ENCODE assay signal across 8 cellular contexts in the genomic region with DNA sequence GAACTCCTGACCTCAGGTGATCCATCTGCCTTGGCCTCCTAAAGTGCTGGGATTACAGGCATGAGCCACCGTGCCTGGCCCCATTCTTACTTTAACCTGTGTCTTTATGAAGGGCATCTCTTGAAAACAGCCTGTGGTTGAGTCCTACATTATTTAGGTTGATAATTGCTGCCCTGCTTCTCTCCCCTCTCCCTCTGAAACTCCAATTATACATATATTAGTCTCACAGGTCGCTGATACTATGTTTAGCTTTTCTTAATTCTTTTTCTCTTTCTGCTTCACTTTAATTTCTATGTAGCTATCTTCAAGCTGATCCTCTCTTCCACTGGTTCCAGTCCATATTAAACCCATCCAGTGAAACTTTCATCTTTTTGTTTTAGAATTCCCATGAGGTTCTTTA.
"Had no signal": no experiment of that assay in that cellular context is flagged by ENCODE, and none has a peak within 500 bp of the region (broad histone marks: within the 10 kb centered on the region; RNA-seq: fewer than 3 reads in every experiment).

No MANE protein-coding gene starts in this region.

- H3K9me3 Mint-ChIP-seq: IgD-negative memory B cell had no signal

- H3K4me3 Mint-ChIP-seq: IgD-negative memory B cell had no signal

- H3K4me1 Mint-ChIP-seq: IgD-negative memory B cell had no signal

- DNase-seq: IMR-90, KBM-7, KG1 had no signal

- ATAC-seq: HepG2, K562 had no signal

- H3K36me3 Mint-ChIP-seq: IgD-negative memory B cell had no signal

- H3K27ac ChIP-seq: HL-60, KMS-11 had no signal

- H3K4me3 ChIP-seq: K562 had no signal
